ENCODE assay signal across 16 cellular contexts in the genomic region with DNA sequence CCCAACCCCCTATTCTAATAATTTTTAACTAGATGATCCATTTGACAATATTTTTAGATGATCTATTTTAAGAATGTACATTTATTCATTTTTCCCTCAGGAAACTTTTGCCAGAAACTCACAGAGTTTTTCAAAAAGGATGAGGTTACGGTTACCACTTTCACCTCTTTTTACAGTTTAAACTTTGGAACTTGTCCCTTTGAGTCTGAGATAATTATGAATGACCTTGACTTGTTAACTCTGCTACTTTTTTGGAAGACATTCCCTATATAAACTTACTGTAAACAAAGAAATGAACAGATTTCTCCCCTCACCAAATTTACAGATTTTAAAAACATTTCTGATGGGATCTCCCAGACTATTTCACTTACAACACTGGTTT. TPM values are rescaled to one million over a fixed set of nuclear protein-coding genes. Genes with fewer than 3 reads are reported as not detected.
DNase-seq lines count a peak whose midpoint lies in the region; ATAC-seq and TF ChIP-seq lines count a peak whose summit lies in the region.
"Had no signal": no experiment of that assay in that cellular context is flagged by ENCODE, and none has a peak within 500 bp of the region (broad histone marks: within the 10 kb centered on the region; RNA-seq: fewer than 3 reads in every experiment).

No MANE protein-coding gene starts in this region.

- DNase-seq in activated T-cell treated with anti-CD3 and anti-CD28 coated beads, Interleukin-2, amount 50 U/mL, for 24 hours, result no peak
- no peak for DNase-seq in activated T-cell treated with anti-CD3 and anti-CD28 coated beads, Interleukin-2, amount 50 U/mL, for 4 hours
- DNase-seq in brain microvascular endothelial cell (no peak), mesenchymal stem cell (no peak), aorta (no peak), substantia nigra (lab: John Stamatoyannopoulos, UW) (no peak)
- no peak for DNase-seq in activated CD4-positive, alpha-beta memory T cell treated with anti-CD3 and anti-CD28 coated beads for 36 hours
- DNase-seq: activated naive CD4-positive, alpha-beta T cell treated with anti-CD3 and anti-CD28 coated beads, Interleukin-2, amount 10 ng/mL, durations not matched to agents 7 days and 5 days; Caco-2; head of caudate nucleus; islet precursor cell; mucosa of descending colon; NCI-H187; NCI-H446 treated with DMSO at 0.1 percent for 48 hours; posterior cingulate gyrus had no signal

- no peak overlapping the region for H2BK120ac ChIP-seq in mesenchymal stem cell (ENCODE audit: low read depth, low read length)

- peak overlapping the region; percentile 64 for H2AK5ac ChIP-seq in mesenchymal stem cell (ENCODE audit: low read length, severe bottlenecking)

- CTCF ChIA-PET in activated CD4-positive, alpha-beta memory T cell treated with anti-CD3 and anti-CD28 coated beads for 36 hours (lab: Charles Lee), result no interaction called here

- H3K4me3 ChIP-seq in brain microvascular endothelial cell (ENCODE audit: low read depth, low read length) (no peak overlapping the region), mesenchymal stem cell (ENCODE audit: insufficient read depth in 1 of 2, low read depth in 1 of 2, low read length in 2 of 2) (no peak overlapping the region), aorta (ENCODE audit: low read length in 2 of 2) (no peak overlapping the region)
- H3K4me3 ChIP-seq: mucosa of descending colon had no signal

- intact Hi-C loops in aorta (cut with DNase I), result no loop called here
- intact Hi-C loops in activated CD4-positive, alpha-beta memory T cell treated with anti-CD3 and anti-CD28 coated beads for 36 hours (cut with micrococcal nuclease), result no loop called here

- H3K36me3 Mint-ChIP-seq in activated T-cell treated with anti-CD3 and anti-CD28 coated beads, Interleukin-2, amount 50 U/mL, for 24 hours (ENCODE audit: low read depth), result peaks cover 99% of the 10 kb centered on the region
- peaks cover 51% of the 10 kb centered on the region for H3K36me3 Mint-ChIP-seq in activated T-cell treated with anti-CD3 and anti-CD28 coated beads, Interleukin-2, amount 50 U/mL, for 4 hours (ENCODE audit: insufficient read depth)
- H3K36me3 Mint-ChIP-seq in activated CD4-positive, alpha-beta memory T cell treated with anti-CD3 and anti-CD28 coated beads for 36 hours, result peaks cover 42% of the 10 kb centered on the region

- H3K27me3 ChIP-seq in brain microvascular endothelial cell (replicated peaks), result no peaks in the 10 kb centered on the region
- no peaks in the 10 kb centered on the region for H3K27me3 ChIP-seq in mesenchymal stem cell (ENCODE audit: control insufficient read depth in 1 of 2, insufficient read depth in 1 of 2, low read length in 2 of 2)
- no peaks in the 10 kb centered on the region for H3K27me3 ChIP-seq in aorta (ENCODE audit: control insufficient read depth in 1 of 2, insufficient read depth in 2 of 2, low read length in 1 of 2)

- no peak overlapping the region for H2AFZ ChIP-seq in mesenchymal stem cell (ENCODE audit: low read depth, low read length)

- no peak for ATAC-seq in activated T-cell treated with anti-CD3 and anti-CD28 coated beads, Interleukin-2, amount 50 U/mL, for 4 hours
- no peak for ATAC-seq in aorta (ENCODE audit: low FRiP score)
- no peak for ATAC-seq in HG03196 (IDR thresholded peaks at IDR 0.05; ENCODE audit: unreplicated experiment)

- H3K4me1 ChIP-seq in mesenchymal stem cell (ENCODE audit: control insufficient read depth, insufficient read depth, low read depth, low read length) (peaks cover 12% of the 10 kb centered on the region), aorta (ENCODE audit: control insufficient read depth in 1 of 2, insufficient read depth in 2 of 2, low read length in 2 of 2) (peaks cover under 1 to 10% of the 10 kb centered on the region in 2 donors)

- no peaks in the 10 kb centered on the region for H3K9me3 Mint-ChIP-seq in activated T-cell treated with anti-CD3 and anti-CD28 coated beads, Interleukin-2, amount 50 U/mL, for 24 hours
- no peaks in the 10 kb centered on the region for H3K9me3 Mint-ChIP-seq in activated T-cell treated with anti-CD3 and anti-CD28 coated beads, Interleukin-2, amount 50 U/mL, for 4 hours
- H3K9me3 Mint-ChIP-seq in activated CD4-positive, alpha-beta memory T cell treated with anti-CD3 and anti-CD28 coated beads for 36 hours, result no peaks in the 10 kb centered on the region
- H3K9me3 Mint-ChIP-seq: activated naive CD4-positive, alpha-beta T cell treated with anti-CD3 and anti-CD28 coated beads, Interleukin-2, amount 10 ng/mL, durations not matched to agents 7 days and 5 days had no signal

- peaks cover 4% of the 10 kb centered on the region for H3K79me1 ChIP-seq in mesenchymal stem cell (replicated peaks; ENCODE audit: low read length, poor library complexity, severe bottlenecking)

- H3K27ac Mint-ChIP-seq in activated T-cell treated with anti-CD3 and anti-CD28 coated beads, Interleukin-2, amount 50 U/mL, for 24 hours, result peak overlapping the region; percentile 38
- no peak overlapping the region for H3K27ac Mint-ChIP-seq in activated CD4-positive, alpha-beta memory T cell treated with anti-CD3 and anti-CD28 coated beads for 36 hours
- H3K27ac Mint-ChIP-seq: activated naive CD4-positive, alpha-beta T cell treated with anti-CD3 and anti-CD28 coated beads, Interleukin-2, amount 10 ng/mL, durations not matched to agents 7 days and 5 days had no signal

- no peak overlapping the region for H3K4me3 Mint-ChIP-seq in activated T-cell treated with anti-CD3 and anti-CD28 coated beads, Interleukin-2, amount 50 U/mL, for 24 hours
- H3K4me3 Mint-ChIP-seq in activated T-cell treated with anti-CD3 and anti-CD28 coated beads, Interleukin-2, amount 50 U/mL, for 4 hours, result no peak overlapping the region
- H3K4me3 Mint-ChIP-seq in activated CD4-positive, alpha-beta memory T cell treated with anti-CD3 and anti-CD28 coated beads for 36 hours, result no peak overlapping the region
- H3K4me3 Mint-ChIP-seq: activated naive CD4-positive, alpha-beta T cell treated with anti-CD3 and anti-CD28 coated beads, Interleukin-2, amount 10 ng/mL, durations not matched to agents 7 days and 5 days had no signal

- no peak overlapping the region for H2BK15ac ChIP-seq in mesenchymal stem cell (ENCODE audit: low read depth, poor library complexity, severe bottlenecking)

- no peak overlapping the region for H4K8ac ChIP-seq in mesenchymal stem cell (ENCODE audit: low read length)

- H3K18ac ChIP-seq in mesenchymal stem cell (ENCODE audit: low read depth in 1 of 2, low read length in 2 of 2), result no peak overlapping the region

- no peak overlapping the region for H3K14ac ChIP-seq in mesenchymal stem cell (ENCODE audit: low read length in 2 of 2)

- peak overlapping the region; percentile 87 for H3K27ac ChIP-seq in brain microvascular endothelial cell
- peak overlapping the region; percentile 96 for H3K27ac ChIP-seq in mesenchymal stem cell (ENCODE audit: low read length, poor library complexity, severe bottlenecking)
- H3K27ac ChIP-seq in aorta (ENCODE audit: low read depth in 1 of 2, low read length in 2 of 2), result peak overlapping the region; percentile 44 to 89
- no peak overlapping the region for H3K27ac ChIP-seq in substantia nigra (ENCODE audit: low read depth, low read length, poor library complexity, severe bottlenecking)

- no peaks in the 10 kb centered on the region for H3K9me3 ChIP-seq in mesenchymal stem cell (ENCODE audit: control insufficient read depth, low read length)
- no peaks in the 10 kb centered on the region for H3K9me3 ChIP-seq in aorta (ENCODE audit: control insufficient read depth, low read length)
- H3K9me3 ChIP-seq: Caco-2, mucosa of descending colon had no signal

- in situ Hi-C loops in brain microvascular endothelial cell (cut with HindIII; ENCODE audit: low pct_ligation_motif_present, low sequenced_read_pairs), result no loop called here

- H3K4ac ChIP-seq in mesenchymal stem cell (ENCODE audit: low read depth in 1 of 2, low read length in 2 of 2), result no peak overlapping the region

- peak overlapping the region; percentile 77 for H3K9ac ChIP-seq in mesenchymal stem cell (ENCODE audit: low read length)

- H3K4me2 ChIP-seq in mesenchymal stem cell (ENCODE audit: low read length, poor library complexity, severe bottlenecking), result no peak overlapping the region

- H4K91ac ChIP-seq in mesenchymal stem cell (ENCODE audit: low read length), result no peak overlapping the region

- H2BK5ac ChIP-seq in mesenchymal stem cell (ENCODE audit: low read depth, low read length, poor library complexity, severe bottlenecking), result no peak overlapping the region

- no peak for TF ChIP-seq CTCF in brain microvascular endothelial cell (IDR thresholded peaks at IDR 0.05; ENCODE audit: low read depth, low read length, missing control alignments)

- 100% methylated on average over 1 of the region's 1 CpG for WGBS in mesenchymal stem cell
- 3 to 15% methylated on average over 1 of the region's 1 CpG for WGBS in aorta, 2 donors

- H3K23ac ChIP-seq in mesenchymal stem cell (ENCODE audit: low read length in 2 of 2), result no peak overlapping the region

- no peaks in the 10 kb centered on the region for H3K27me3 Mint-ChIP-seq in activated T-cell treated with anti-CD3 and anti-CD28 coated beads, Interleukin-2, amount 50 U/mL, for 24 hours
- no peaks in the 10 kb centered on the region for H3K27me3 Mint-ChIP-seq in activated T-cell treated with anti-CD3 and anti-CD28 coated beads, Interleukin-2, amount 50 U/mL, for 4 hours (ENCODE audit: low read depth)
- no peaks in the 10 kb centered on the region for H3K27me3 Mint-ChIP-seq in activated CD4-positive, alpha-beta memory T cell treated with anti-CD3 and anti-CD28 coated beads for 36 hours
- H3K27me3 Mint-ChIP-seq: activated naive CD4-positive, alpha-beta T cell treated with anti-CD3 and anti-CD28 coated beads, Interleukin-2, amount 10 ng/mL, durations not matched to agents 7 days and 5 days had no signal

- POLR2A ChIA-PET in activated CD4-positive, alpha-beta memory T cell treated with anti-CD3 and anti-CD28 coated beads for 36 hours (lab: Charles Lee), result no interaction called here

- H2BK12ac ChIP-seq in mesenchymal stem cell (ENCODE audit: low read length in 2 of 2), result no peak overlapping the region

- H3K4me1 Mint-ChIP-seq in activated T-cell treated with anti-CD3 and anti-CD28 coated beads, Interleukin-2, amount 50 U/mL, for 24 hours (ENCODE audit: low read depth), result peaks cover 53% of the 10 kb centered on the region
- peaks cover 14% of the 10 kb centered on the region for H3K4me1 Mint-ChIP-seq in activated T-cell treated with anti-CD3 and anti-CD28 coated beads, Interleukin-2, amount 50 U/mL, for 4 hours (ENCODE audit: low read depth)
- peaks cover 41% of the 10 kb centered on the region for H3K4me1 Mint-ChIP-seq in activated CD4-positive, alpha-beta memory T cell treated with anti-CD3 and anti-CD28 coated beads for 36 hours (ENCODE audit: low read depth)

- H3K36me3 ChIP-seq in brain microvascular endothelial cell (replicated peaks), result no peaks in the 10 kb centered on the region
- peaks cover 7 to 10% of the 10 kb centered on the region in 2 experiments for H3K36me3 ChIP-seq in mesenchymal stem cell (ENCODE audit: control insufficient read depth in 1 of 2, insufficient read depth in 2 of 2, low read depth in 1 of 2, low read length in 2 of 2)
- no peaks in the 10 kb centered on the region for H3K36me3 ChIP-seq in aorta (ENCODE audit: control insufficient read depth in 1 of 2, insufficient read depth in 2 of 2, low read length in 1 of 2)

RNA-seq across cellular contexts. Expression of a gene that starts 18.4 kb away (rescaled TPM):
- total RNA-seq in activated T-cell treated with anti-CD3 and anti-CD28 coated beads, Interleukin-2, amount 50 U/mL, for 4 hours, result 10 to 100 TPM; 11.2 to 15.2 (median 15.0) TPM
- polyA plus RNA-seq in mesenchymal stem cell (2013, experiment 1 of 2), result 8.1 TPM
- 8.3 TPM for polyA plus RNA-seq in mesenchymal stem cell (2013, experiment 2 of 2)
- 10 to 100 TPM; 11.6 to 24.0 TPM for total RNA-seq in aorta
- 1 to 10 TPM; 7.6 to 7.8 TPM for polyA plus RNA-seq in aorta
- total RNA-seq in activated CD4-positive, alpha-beta memory T cell treated with anti-CD3 and anti-CD28 coated beads for 36 hours, result 10 to 100 TPM; 18.3 to 23.8 TPM

RNA-seq across cellular contexts. Expression of a gene that starts 19.8 kb away (rescaled TPM):
- 100 to 1,000 TPM in 1 of 3 donors, 10 to 100 TPM in 2; 88.6 to 104 (median 96.8) TPM for total RNA-seq in activated T-cell treated with anti-CD3 and anti-CD28 coated beads, Interleukin-2, amount 50 U/mL, for 4 hours
- 35.3 TPM for polyA plus RNA-seq in mesenchymal stem cell (2013, experiment 1 of 2)
- 41.3 TPM for polyA plus RNA-seq in mesenchymal stem cell (2013, experiment 2 of 2)
- total RNA-seq in aorta, result 10 to 100 TPM; 17.1 to 17.9 TPM
- polyA plus RNA-seq in aorta, result 10 to 100 TPM; 23.2 to 39.3 TPM
- 10 to 100 TPM; 60.9 to 62.5 TPM for total RNA-seq in activated CD4-positive, alpha-beta memory T cell treated with anti-CD3 and anti-CD28 coated beads for 36 hours
